In genomic region chr20:11716239-11716944, GRCh38 we compare ENCODE assay signal across 9 cellular contexts.
A peak's percentile ranks its signal among the peaks of the same experiment; 100 is the strongest.
DNase-seq lines count a peak whose midpoint lies in the region; ATAC-seq and TF ChIP-seq lines count a peak whose summit lies in the region.
"Had no signal": no experiment of that assay in that cellular context is flagged by ENCODE, and none has a peak within 500 bp of the region (broad histone marks: within the 10 kb centered on the region; RNA-seq: fewer than 3 reads in every experiment).

No MANE protein-coding gene starts in this region.

- no TSS peak for BruUV-seq in OCI-LY7 (replicated peaks; lab: Mats Ljungman, UMichigan)

- no peak for TF ChIP-seq CTCF in activated CD8-positive, alpha-beta T cell treated with anti-CD3 and anti-CD28 coated beads for 36 hours (IDR thresholded peaks at IDR 0.05)
- TF ChIP-seq CTCF in OCI-LY7 (conservative IDR thresholded peaks at IDR 0.05; ENCODE audit: low read length) = 0 out of 2 replicates have a peak, but pooled peaks have one; percentile 37
- TF ChIP-seq CTCF in type B pancreatic cell (conservative IDR thresholded peaks at IDR 0.05) = peak; percentile 69

- no peak overlapping the region for H3K4me3 Mint-ChIP-seq in activated CD8-positive, alpha-beta T cell treated with anti-CD3 and anti-CD28 coated beads for 36 hours
- H3K4me3 Mint-ChIP-seq in activated CD8-positive, alpha-beta T cell treated with anti-CD3 and anti-CD28 coated beads, Interleukin-2, amount 10 ng/mL, durations not matched to agents 7 days and 5 days = no peak overlapping the region
- no peak overlapping the region for H3K4me3 Mint-ChIP-seq in type B pancreatic cell
- H3K4me3 Mint-ChIP-seq: activated CD4-positive, alpha-beta memory T cell treated with anti-CD3 and anti-CD28 coated beads, Interleukin-2, amount 10 ng/mL, durations not matched to agents 7 days and 5 days had no signal

- intact Hi-C loops in activated CD8-positive, alpha-beta T cell treated with anti-CD3 and anti-CD28 coated beads for 36 hours (cut with micrococcal nuclease) = no loop called here
- intact Hi-C loops in OCI-LY7 (cut with micrococcal nuclease; ENCODE audit: unreplicated experiment) = no loop called here

- H3K4me1 ChIP-seq in OCI-LY7 (ENCODE audit: insufficient read depth, low read length, poor library complexity, severe bottlenecking) = no peaks in the 10 kb centered on the region

- no peaks in the 10 kb centered on the region for H4K20me1 ChIP-seq in OCI-LY7 (ENCODE audit: insufficient read depth, low read length)

- DNase-seq in activated CD8-positive, alpha-beta T cell treated with anti-CD3 and anti-CD28 coated beads for 36 hours = no peak
- no peak for DNase-seq in activated CD8-positive, alpha-beta T cell treated with anti-CD3 and anti-CD28 coated beads, Interleukin-2, amount 10 ng/mL, durations not matched to agents 7 days and 5 days
- DNase-seq in OCI-LY7 (ENCODE audit: low spot score) (peak; percentile 2), fibroblast of gingiva (ENCODE audit: low read depth) (peak; percentile 68), type B pancreatic cell (ENCODE audit: extremely low spot score, unreplicated experiment) (no peak), pons (ENCODE audit: low spot score) (no peak)
- DNase-seq: activated CD4-positive, alpha-beta memory T cell treated with anti-CD3 and anti-CD28 coated beads, Interleukin-2, amount 10 ng/mL, durations not matched to agents 7 days and 5 days had no signal

- no peaks in the 10 kb centered on the region for H3K79me2 ChIP-seq in OCI-LY7 (ENCODE audit: insufficient read depth, low read depth, low read length)

- no peak overlapping the region for H3K4me2 ChIP-seq in OCI-LY7 (ENCODE audit: low read length)

- no peaks in the 10 kb centered on the region for H3K9me3 Mint-ChIP-seq in activated CD8-positive, alpha-beta T cell treated with anti-CD3 and anti-CD28 coated beads for 36 hours
- peaks cover 14% of the 10 kb centered on the region for H3K9me3 Mint-ChIP-seq in activated CD8-positive, alpha-beta T cell treated with anti-CD3 and anti-CD28 coated beads, Interleukin-2, amount 10 ng/mL, durations not matched to agents 7 days and 5 days (ENCODE audit: insufficient read depth)
- H3K9me3 Mint-ChIP-seq in type B pancreatic cell = peaks cover 5% of the 10 kb centered on the region

- CTCF ChIA-PET in activated CD8-positive, alpha-beta T cell treated with anti-CD3 and anti-CD28 coated beads for 36 hours (lab: Charles Lee) = no interaction called here
- CTCF ChIA-PET in activated CD8-positive, alpha-beta T cell treated with anti-CD3 and anti-CD28 coated beads, Interleukin-2, amount 10 ng/mL, durations not matched to agents 7 days and 5 days (lab: Charles Lee) = no interaction called here
- CTCF ChIA-PET in OCI-LY7 (lab: Charles Lee; ENCODE audit: unreplicated experiment) = no interaction called here

- peak; percentile 53 for ATAC-seq in activated CD8-positive, alpha-beta T cell treated with anti-CD3 and anti-CD28 coated beads for 36 hours
- no peak for ATAC-seq in activated CD8-positive, alpha-beta T cell treated with anti-CD3 and anti-CD28 coated beads, Interleukin-2, amount 10 ng/mL, durations not matched to agents 7 days and 5 days
- ATAC-seq in GM18519 (IDR thresholded peaks at IDR 0.05; ENCODE audit: low FRiP score, unreplicated experiment) (no peak), HG03135 (IDR thresholded peaks at IDR 0.05; ENCODE audit: unreplicated experiment) (no peak)

- no peak overlapping the region for H3K27ac Mint-ChIP-seq in activated CD8-positive, alpha-beta T cell treated with anti-CD3 and anti-CD28 coated beads for 36 hours
- no peak overlapping the region for H3K27ac Mint-ChIP-seq in activated CD8-positive, alpha-beta T cell treated with anti-CD3 and anti-CD28 coated beads, Interleukin-2, amount 10 ng/mL, durations not matched to agents 7 days and 5 days
- H3K27ac Mint-ChIP-seq in type B pancreatic cell = no peak overlapping the region
- H3K27ac Mint-ChIP-seq: activated CD4-positive, alpha-beta memory T cell treated with anti-CD3 and anti-CD28 coated beads, Interleukin-2, amount 10 ng/mL, durations not matched to agents 7 days and 5 days had no signal

- H3K27ac ChIP-seq in OCI-LY7 (ENCODE audit: low read depth, low read length, poor library complexity, severe bottlenecking) = no peak overlapping the region

- no peaks in the 10 kb centered on the region for H3K4me1 Mint-ChIP-seq in activated CD8-positive, alpha-beta T cell treated with anti-CD3 and anti-CD28 coated beads for 36 hours (ENCODE audit: low read depth)
- no peaks in the 10 kb centered on the region for H3K4me1 Mint-ChIP-seq in activated CD8-positive, alpha-beta T cell treated with anti-CD3 and anti-CD28 coated beads, Interleukin-2, amount 10 ng/mL, durations not matched to agents 7 days and 5 days (ENCODE audit: low read depth)
- H3K4me1 Mint-ChIP-seq in type B pancreatic cell (ENCODE audit: unreplicated experiment) = peaks cover 16% of the 10 kb centered on the region
- H3K4me1 Mint-ChIP-seq: activated CD4-positive, alpha-beta memory T cell treated with anti-CD3 and anti-CD28 coated beads, Interleukin-2, amount 10 ng/mL, durations not matched to agents 7 days and 5 days had no signal

- H3K9me2 ChIP-seq in OCI-LY7 (ENCODE audit: insufficient read depth, low read length) = no peaks in the 10 kb centered on the region

- H2AFZ ChIP-seq in OCI-LY7 (ENCODE audit: low read length) = no peak overlapping the region

- H3K4me3 ChIP-seq in OCI-LY7 (ENCODE audit: low read depth, low read length, poor library complexity, severe bottlenecking) = no peak overlapping the region

- no peaks in the 10 kb centered on the region for H3K9me3 ChIP-seq in OCI-LY7 (ENCODE audit: low read length)

- no peaks in the 10 kb centered on the region for H3K36me3 Mint-ChIP-seq in activated CD8-positive, alpha-beta T cell treated with anti-CD3 and anti-CD28 coated beads for 36 hours (ENCODE audit: low read depth)
- no peaks in the 10 kb centered on the region for H3K36me3 Mint-ChIP-seq in activated CD8-positive, alpha-beta T cell treated with anti-CD3 and anti-CD28 coated beads, Interleukin-2, amount 10 ng/mL, durations not matched to agents 7 days and 5 days (ENCODE audit: low read depth)
- H3K36me3 Mint-ChIP-seq in type B pancreatic cell = no peaks in the 10 kb centered on the region

- POLR2A ChIA-PET in activated CD8-positive, alpha-beta T cell treated with anti-CD3 and anti-CD28 coated beads for 36 hours (lab: Charles Lee) = interaction anchor here (0.7 kb wide), 1 partner anchor 18 kb away, joined by 3 read pairs; no protein-coding TSS in a partner anchor
- POLR2A ChIA-PET in activated CD8-positive, alpha-beta T cell treated with anti-CD3 and anti-CD28 coated beads, Interleukin-2, amount 10 ng/mL, durations not matched to agents 7 days and 5 days (lab: Charles Lee) = no interaction called here
- POLR2A ChIA-PET in OCI-LY7 (lab: Charles Lee) = no interaction called here

- H3K36me3 ChIP-seq in OCI-LY7 (ENCODE audit: insufficient read depth, low read length) = no peaks in the 10 kb centered on the region

- H3K27me3 Mint-ChIP-seq in activated CD8-positive, alpha-beta T cell treated with anti-CD3 and anti-CD28 coated beads for 36 hours = no peaks in the 10 kb centered on the region
- no peaks in the 10 kb centered on the region for H3K27me3 Mint-ChIP-seq in activated CD8-positive, alpha-beta T cell treated with anti-CD3 and anti-CD28 coated beads, Interleukin-2, amount 10 ng/mL, durations not matched to agents 7 days and 5 days (ENCODE audit: low read depth)
- H3K27me3 Mint-ChIP-seq in type B pancreatic cell = no peaks in the 10 kb centered on the region
- H3K27me3 Mint-ChIP-seq: activated CD4-positive, alpha-beta memory T cell treated with anti-CD3 and anti-CD28 coated beads, Interleukin-2, amount 10 ng/mL, durations not matched to agents 7 days and 5 days had no signal

Comparison
In these comparisons a context has a peak if more than half of its experiments do, and no peak if none do; other contexts are left out.
1. DNase-seq: peak in OCI-LY7 (single experiment) and fibroblast of gingiva (single experiment); none in activated CD8-positive, alpha-beta T cell treated with anti-CD3 and anti-CD28 coated beads for 36 hours (single experiment), activated CD8-positive, alpha-beta T cell treated with anti-CD3 and anti-CD28 coated beads, Interleukin-2, amount 10 ng/mL, durations not matched to agents 7 days and 5 days (single experiment), type B pancreatic cell (single experiment) and pons (single experiment).